Comparison of ENCODE assay signal across 8 cellular contexts in the genomic region with DNA sequence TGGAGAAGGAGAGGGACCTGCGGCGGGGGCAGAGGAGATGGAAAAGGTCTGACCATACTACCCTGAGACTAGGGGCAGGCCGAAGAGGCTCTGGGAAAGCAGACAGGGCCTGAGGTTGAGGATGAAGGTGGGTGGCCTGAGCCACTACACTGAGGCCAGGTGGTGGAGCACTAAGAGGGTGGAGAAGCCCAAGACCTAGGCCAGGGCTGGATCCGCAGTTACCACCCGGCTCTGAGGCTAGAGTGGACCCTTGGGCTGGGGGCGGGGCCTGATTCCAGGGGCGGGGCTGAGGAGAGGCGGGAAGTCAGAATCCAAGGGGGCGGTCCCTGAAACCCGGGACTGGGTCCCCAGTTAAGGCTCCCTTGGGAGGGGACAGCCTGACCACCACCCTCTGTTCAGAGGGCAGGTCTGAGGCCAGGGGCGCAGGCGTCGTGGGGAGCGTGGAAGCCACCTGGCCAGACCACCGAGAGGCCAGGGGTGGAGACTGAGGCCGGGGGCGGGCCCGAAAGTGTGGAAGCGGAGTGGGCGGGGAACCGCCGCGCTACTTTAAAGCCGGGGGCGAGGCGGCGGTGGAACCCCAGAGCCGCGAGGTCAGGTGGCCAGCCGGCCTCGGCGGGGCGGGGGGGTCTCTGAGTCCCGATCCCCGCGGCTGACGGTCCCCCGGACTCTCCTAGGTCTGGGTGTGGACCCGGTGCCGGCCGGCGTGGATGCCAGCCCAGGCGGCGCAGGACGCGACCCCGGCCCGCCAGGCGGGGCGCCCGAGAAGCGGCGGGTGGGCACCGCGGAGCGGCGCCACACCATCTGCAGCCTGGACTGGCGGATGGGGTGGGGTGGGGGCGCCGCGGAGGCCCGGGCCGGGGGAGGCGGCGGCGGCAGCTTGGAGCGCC. TPM values are rescaled to one million over a fixed set of nuclear protein-coding genes. Genes with fewer than 3 reads are reported as not detected.
DNase-seq lines count a peak whose midpoint lies in the region; ATAC-seq and FAIRE-seq lines count a peak whose summit lies in the region.

No MANE protein-coding gene starts in this region.

- H3K9me3 Mint-ChIP-seq in naive thymus-derived CD4-positive, alpha-beta T cell = peaks cover 0 to 6% (median 0%) of the 10 kb centered on the region in 11 donors

- no peaks in the 10 kb centered on the region for H3K9me3 ChIP-seq in naive thymus-derived CD4-positive, alpha-beta T cell (ENCODE audit: control insufficient read depth in 2 of 3, low read length in 3 of 3)
- H3K9me3 ChIP-seq in subcutaneous abdominal adipose tissue (ENCODE audit: control insufficient read depth in 5 of 5, low read length in 5 of 5) = no peaks in the 10 kb centered on the region

- no peak for FAIRE-seq in GM19239 (lab: Jason Lieb, UNC)

- CTCF ChIA-PET in naive thymus-derived CD4-positive, alpha-beta T cell (lab: Charles Lee) = interaction anchor here (1.2 to 1.3 kb wide), 2 partner anchors 8 to 15 kb away, joined by 3 read pairs; no protein-coding TSS in a partner anchor

- no peak overlapping the region for H3K27ac Mint-ChIP-seq in naive thymus-derived CD4-positive, alpha-beta T cell

- peak overlapping the region; percentile 54 to 91 (median 82) for H3K4me3 Mint-ChIP-seq in naive thymus-derived CD4-positive, alpha-beta T cell

- H3K4me3 ChIP-seq in naive thymus-derived CD4-positive, alpha-beta T cell (ENCODE audit: low read length) = peak overlapping the region; percentile 48
- H3K4me3 ChIP-seq in subcutaneous abdominal adipose tissue (ENCODE audit: low read depth in 1 of 5, low read length in 5 of 5) = peak overlapping the region in 4 of 5 donors; percentile 35 to 64 (median 48)

- H3K9ac ChIP-seq in subcutaneous abdominal adipose tissue (ENCODE audit: low read length in 5 of 5) = no peak overlapping the region

- intact Hi-C loops in naive thymus-derived CD4-positive, alpha-beta T cell (cut with micrococcal nuclease) = loop anchor here in 1 of 2 donors (1.0 to 10.0 kb wide), 5 partner anchors 13 to 354 kb away; partner anchors contain the start of genes PDRG1, PLAGL2, POFUT1 and TM9SF4

- ATAC-seq in naive thymus-derived CD4-positive, alpha-beta T cell = peak; percentile 61
- no peak for ATAC-seq in HG02973 (IDR thresholded peaks at IDR 0.05; ENCODE audit: unreplicated experiment)

- DNase-seq in GM19239 (ENCODE audit: insufficient read length, low spot score) (peak; percentile 68), NCI-H2107 (lab: John Stamatoyannopoulos, UW) (peak; percentile 33), ecto neural progenitor cell (ENCODE audit: low spot score) (peak; percentile 93), NK-92 (lab: John Stamatoyannopoulos, UW; ENCODE audit: unreplicated experiment) (no peak)
- DNase-seq in activated CD4-positive, alpha-beta T cell treated with anti-CD3 and anti-CD28 coated beads for 24 hours (ENCODE audit: low read depth in 2 of 2) = peak; percentile 20 to 46
- DNase-seq in naive thymus-derived CD4-positive, alpha-beta T cell = peak in 8 of 9 donors; percentile 17 to 59 (median 36)

- no peak overlapping the region for H3K27ac ChIP-seq in naive thymus-derived CD4-positive, alpha-beta T cell (ENCODE audit: low read depth, low read length)
- no peak overlapping the region for H3K27ac ChIP-seq in subcutaneous abdominal adipose tissue (ENCODE audit: low read depth, low read length)

- peaks cover 0 to 9% (median 2%) of the 10 kb centered on the region in 5 donors for H3K36me3 Mint-ChIP-seq in naive thymus-derived CD4-positive, alpha-beta T cell

- H3K27me3 Mint-ChIP-seq in naive thymus-derived CD4-positive, alpha-beta T cell = peaks cover 66 to 82% (median 71%) of the 10 kb centered on the region in 5 donors

- H3K27me3 ChIP-seq in naive thymus-derived CD4-positive, alpha-beta T cell (ENCODE audit: control insufficient read depth in 2 of 2, insufficient read depth in 2 of 2, low read length in 2 of 2) = peaks cover 0 to 3% of the 10 kb centered on the region in 2 donors
- H3K27me3 ChIP-seq in subcutaneous abdominal adipose tissue (ENCODE audit: control insufficient read depth in 5 of 5, insufficient read depth in 4 of 5, low read length in 5 of 5) = peaks cover 15 to 36% (median 33%) of the 10 kb centered on the region in 5 donors

- POLR2A ChIA-PET in naive thymus-derived CD4-positive, alpha-beta T cell (lab: Charles Lee) = no interaction called here

- peaks cover 0 to 6% of the 10 kb centered on the region in 2 donors for H3K4me1 ChIP-seq in naive thymus-derived CD4-positive, alpha-beta T cell (ENCODE audit: control insufficient read depth in 2 of 2, insufficient read depth in 2 of 2, low read length in 2 of 2)
- H3K4me1 ChIP-seq in subcutaneous abdominal adipose tissue (ENCODE audit: control insufficient read depth in 5 of 5, insufficient read depth in 5 of 5, low read length in 5 of 5) = peaks cover 2 to 45% (median 15%) of the 10 kb centered on the region in 5 donors

- peaks cover 10 to 28% (median 23%) of the 10 kb centered on the region in 7 donors for H3K4me1 Mint-ChIP-seq in naive thymus-derived CD4-positive, alpha-beta T cell

- H3K36me3 ChIP-seq in naive thymus-derived CD4-positive, alpha-beta T cell (ENCODE audit: control insufficient read depth in 2 of 3, insufficient read depth in 3 of 3, low read length in 3 of 3) = no peaks in the 10 kb centered on the region
- H3K36me3 ChIP-seq in subcutaneous abdominal adipose tissue (ENCODE audit: control insufficient read depth in 5 of 5, insufficient read depth in 5 of 5, low read length in 5 of 5) = peaks cover 0 to 6% (median 3%) of the 10 kb centered on the region in 5 donors

RNA-seq across cellular contexts. Expression of gene CCM2L, which starts 8.3 kb away (rescaled TPM):
- total RNA-seq in naive thymus-derived CD4-positive, alpha-beta T cell = not detected
- polyA plus RNA-seq in naive thymus-derived CD4-positive, alpha-beta T cell = not detected

RNA-seq across cellular contexts. Expression of gene HCK, which starts 33.5 kb away (rescaled TPM):
- 100 to 1,000 TPM in 1 of 5 experiments, 10 to 100 TPM in 1, 1 to 10 TPM in 2, under 1 TPM in 1; 0.51 to 129 (median 1.9) TPM for total RNA-seq in naive thymus-derived CD4-positive, alpha-beta T cell
- polyA plus RNA-seq in naive thymus-derived CD4-positive, alpha-beta T cell = under 1 TPM; 0.09 to 0.46 TPM

RNA-seq across cellular contexts. Expression of gene XKR7, which starts 50.6 kb away (rescaled TPM):
- under 1 TPM in 1 of 5 experiments, not detected in 4; 0.05 TPM for total RNA-seq in naive thymus-derived CD4-positive, alpha-beta T cell
- not detected for polyA plus RNA-seq in naive thymus-derived CD4-positive, alpha-beta T cell
